In the genomic region with DNA sequence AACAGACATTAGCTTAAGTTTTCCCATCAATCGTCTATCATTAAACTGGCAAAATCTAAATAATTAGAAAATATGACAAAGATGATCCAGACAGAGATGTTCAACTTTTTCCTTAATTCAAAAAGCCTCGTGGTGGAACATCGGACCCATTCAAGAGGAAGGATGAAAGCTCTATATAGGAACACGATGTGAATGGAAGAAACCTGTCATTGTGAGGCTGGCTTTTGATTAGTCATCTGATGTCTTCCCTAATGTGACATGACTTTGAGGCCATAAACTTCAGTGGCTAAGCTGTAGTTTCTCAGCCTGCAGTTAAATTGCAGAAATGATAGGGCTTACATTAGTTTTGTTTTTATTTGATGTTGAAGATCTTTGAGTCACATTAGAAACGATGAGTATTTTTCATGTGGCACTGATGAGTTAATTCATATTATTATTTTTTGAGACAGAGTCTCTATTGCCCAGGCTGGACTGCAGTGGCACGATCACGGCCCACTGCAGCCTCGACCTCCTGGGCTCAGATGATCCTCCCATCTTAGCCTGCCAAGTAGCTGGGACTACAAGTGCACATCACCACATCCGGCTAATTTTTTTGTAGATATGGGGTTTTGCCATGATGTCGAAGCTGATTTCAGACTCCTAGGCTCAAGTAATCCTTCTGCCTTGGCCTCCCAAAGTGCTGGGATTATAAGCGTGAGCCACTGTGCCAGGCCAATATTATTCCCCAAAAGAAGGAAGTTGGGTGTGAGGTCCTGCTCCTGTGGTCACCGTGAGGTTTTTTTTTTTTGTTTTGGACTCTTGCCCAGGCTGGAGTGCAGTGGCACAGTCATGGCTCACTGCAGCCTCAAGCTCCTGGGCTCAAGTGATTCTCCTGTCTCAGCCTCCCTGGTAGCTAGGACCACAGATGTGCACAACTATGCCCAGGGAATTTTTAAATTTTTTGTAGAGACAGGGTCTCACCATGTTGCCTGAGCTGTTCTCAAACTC, we compare ENCODE assay signal across 8 cellular contexts. TPM values are rescaled to one million over a fixed set of nuclear protein-coding genes. Genes with fewer than 3 reads are reported as not detected.
DNase-seq lines count a peak whose midpoint lies in the region; ATAC-seq, FAIRE-seq and TF ChIP-seq lines count a peak whose summit lies in the region.

No MANE protein-coding gene starts in this region.

- H3K9me3 ChIP-seq in Caco-2 (no peaks in the 10 kb centered on the region), MG63 (no peaks in the 10 kb centered on the region), GM12878 (replicated peaks; ENCODE audit: control insufficient read depth, insufficient read depth, low read length) (no peaks in the 10 kb centered on the region), mesodermal cell (ENCODE audit: control insufficient read depth, low read length) (no peaks in the 10 kb centered on the region)

- POLR2A ChIA-PET in Caco-2 (lab: Charles Lee) (no interaction called here), GM12878 (lab: Charles Lee) (interaction anchor here (0.7 to 5.6 kb wide), 10 partner anchors 10 to 213 kb away, joined by 3 to 66 read pairs (median 23); a partner anchor contains a TSS)

- SMC1A ChIA-PET in GM12878 (lab: Charles Lee; ENCODE audit: uncharacterized antibody, unreplicated experiment), result interaction anchor here (0.9 to 4.9 kb wide), 19 partner anchors 10 to 218 kb away, joined by 3 to 59 read pairs (median 4); a partner anchor contains a TSS

- H3K36me3 ChIP-seq in Caco-2 (ENCODE audit: control insufficient read depth, insufficient read depth, low read length), result no peaks in the 10 kb centered on the region
- peaks cover 24% of the 10 kb centered on the region for H3K36me3 ChIP-seq in MG63
- peaks cover 0 to 7% of the 10 kb centered on the region in 2 experiments; a peak in 1 of 4 replicates for H3K36me3 ChIP-seq in GM12878 (ENCODE audit: control insufficient read depth in 2 of 2, insufficient read depth in 2 of 2, low read length in 1 of 2)
- peaks cover 23% of the 10 kb centered on the region for H3K36me3 ChIP-seq in mesodermal cell (ENCODE audit: control insufficient read depth, insufficient read depth, low read length)

- 0 out of 3 replicates have a peak, but pooled peaks have one; percentile 5 for ATAC-seq in GM12878
- no peak for ATAC-seq in HG02970 (IDR thresholded peaks at IDR 0.05; ENCODE audit: low FRiP score, unreplicated experiment)
- no peak for ATAC-seq in GM18502 (IDR thresholded peaks at IDR 0.05; ENCODE audit: poor library complexity, unreplicated experiment)
- ATAC-seq in HG02798 (IDR thresholded peaks at IDR 0.05; ENCODE audit: poor library complexity, unreplicated experiment), result no peak

- peak overlapping the region; percentile 73 for H3K4me2 ChIP-seq in GM12878 (ENCODE audit: control insufficient read depth, insufficient read depth)

- DNase-seq in Caco-2, result no peak
- DNase-seq in MG63, result no peak
- DNase-seq in GM12878 (ENCODE audit: low read depth, low spot score), result no peak
- no peak for DNase-seq in NCI-H524 treated with DMSO at 0.1 percent for 48 hours (lab: John Stamatoyannopoulos, UW)

- no peaks in the 10 kb centered on the region for H3K9me3 Mint-ChIP-seq in Caco-2 (ENCODE audit: unreplicated experiment)

- H3K4me3 ChIP-seq in Caco-2 (ENCODE audit: low read depth, low read length), result no peak overlapping the region
- H3K4me3 ChIP-seq in MG63, result peak overlapping the region; percentile 94
- peak overlapping the region; percentile 85 for H3K4me3 ChIP-seq in GM12878
- H3K4me3 ChIP-seq in mesodermal cell (ENCODE audit: extremely low read depth, insufficient read depth, low read length, poor library complexity, severe bottlenecking), result peak overlapping the region; percentile 77

- peaks cover 6% of the 10 kb centered on the region for H3K4me1 ChIP-seq in Caco-2
- peaks cover 10% of the 10 kb centered on the region for H3K4me1 ChIP-seq in GM12878 (ENCODE audit: control insufficient read depth, insufficient read depth, low read length)
- H3K4me1 ChIP-seq in mesodermal cell (ENCODE audit: control insufficient read depth, insufficient read depth, low read length, poor library complexity, severe bottlenecking), result peaks cover 5% of the 10 kb centered on the region

- H3K4me1 Mint-ChIP-seq in Caco-2 (ENCODE audit: low read depth, unreplicated experiment), result peaks cover 7% of the 10 kb centered on the region

- TF ChIP-seq RAD21 in GM12878 (IDR thresholded peaks at IDR 0.05; ENCODE audit: insufficient read depth, low read depth, low read length), result no peak

- H3K27ac ChIP-seq in GM12878 (ENCODE audit: control insufficient read depth, insufficient read depth) (peak overlapping the region; percentile 91), mesodermal cell (ENCODE audit: low read depth, low read length, severe bottlenecking) (no peak overlapping the region)

- no peak for FAIRE-seq in GM12878 (lab: Jason Lieb, UNC)

- H3K27me3 ChIP-seq in Caco-2 (replicated peaks; ENCODE audit: control insufficient read depth, insufficient read depth, low read length) (no peaks in the 10 kb centered on the region), MG63 (no peaks in the 10 kb centered on the region), GM12878 (replicated peaks in 1 of 2; ENCODE audit: control insufficient read depth in 2 of 2, insufficient read depth in 2 of 2, low read length in 1 of 2) (no peaks in the 10 kb centered on the region)

- no peak for TF ChIP-seq EP300 in GM12878 (IDR thresholded peaks at IDR 0.05; ENCODE audit: borderline replicate concordance in 1 of 2, control insufficient read depth in 1 of 2, low read depth in 2 of 2, low read length in 2 of 2)

- CTCF ChIA-PET in Caco-2 (lab: Charles Lee), result interaction anchor here (0.8 to 1.4 kb wide), 3 partner anchors 16 to 183 kb away, joined by 3 to 4 read pairs (median 3); no protein-coding TSS in a partner anchor
- CTCF ChIA-PET in GM12878 (lab: Yijun Ruan, JAX), result interaction anchor here (1.0 to 3.9 kb wide), 14 partner anchors 8 to 219 kb away, joined by 3 to 32 read pairs (median 4); a partner anchor contains a TSS

- TF ChIP-seq POLR2A in GM12878 (IDR thresholded peaks at IDR 0.05; ENCODE audit: low read depth, low read length), result no peak

- WGBS in GM12878 (ENCODE audit: insufficient coverage, insufficient replicate concordance, low lambda C conversion rate, missing lambda C conversion rate), result 2% methylated on average over 12 of the region's 12 CpGs
- 94% methylated on average over 6 to 9 of the region's 12 CpGs for WGBS in mesodermal cell (ENCODE audit: insufficient coverage in 2 of 2), 2 experiments

- no peak overlapping the region; the same call in 1 of the 2 replicates for H2AFZ ChIP-seq in GM12878 (ENCODE audit: control insufficient read depth, low read depth, low read length)

- no peaks in the 10 kb centered on the region for H4K20me1 ChIP-seq in GM12878 (ENCODE audit: control insufficient read depth, insufficient read depth)

- TF ChIP-seq CTCF in Caco-2 (IDR thresholded peaks at IDR 0.05; ENCODE audit: insufficient read depth in 1 of 2, low read depth in 1 of 2, low read length in 1 of 2, severe bottlenecking in 1 of 2, unreplicated experiment in 1 of 2) (no peak), GM12878 (IDR thresholded peaks at IDR 0.05 in 2 of 3, conservative IDR thresholded peaks at IDR 0.05 in 1 of 3; ENCODE audit: control insufficient read depth in 2 of 3, extremely low read depth in 1 of 3, insufficient read depth in 1 of 3, low read depth in 3 of 3, low read length in 3 of 3) (no peak)

- intact Hi-C loops in Caco-2 (cut with micrococcal nuclease; ENCODE audit: unreplicated experiment) (loop anchor here (5.0 kb wide), 2 partner anchors 77 to 188 kb away; no protein-coding TSS in a partner anchor), GM12878 (cut with micrococcal nuclease; ENCODE audit: unreplicated experiment) (loop anchor here (5.0 kb wide), 3 partner anchors 42 to 67 kb away; a partner anchor contains a TSS)

- BruUV-seq in Caco-2 (replicated peaks; lab: Mats Ljungman, UMichigan) (no TSS peak), GM12878 (replicated peaks; lab: Mats Ljungman, UMichigan) (no TSS peak)

- peak overlapping the region; percentile 97 for H3K4me3 Mint-ChIP-seq in Caco-2 (ENCODE audit: unreplicated experiment)

- peaks cover 19% of the 10 kb centered on the region for H3K36me3 Mint-ChIP-seq in Caco-2 (ENCODE audit: insufficient read depth, unreplicated experiment)

- H3K79me2 ChIP-seq in GM12878 (ENCODE audit: control insufficient read depth, insufficient read depth, low read length), result peaks cover 16% of the 10 kb centered on the region

- peaks cover 5% of the 10 kb centered on the region for H3K27me3 Mint-ChIP-seq in Caco-2 (ENCODE audit: insufficient read depth, unreplicated experiment)

- RAD21 ChIA-PET in GM12878 (lab: Charles Lee; ENCODE audit: unreplicated experiment), result interaction anchor here (0.7 to 4.2 kb wide), 13 partner anchors 10 to 217 kb away, joined by 3 to 46 read pairs (median 7); a partner anchor contains a TSS

- H3K9ac ChIP-seq in GM12878 (ENCODE audit: control insufficient read depth, insufficient read depth, low read length), result peak overlapping the region; percentile 83

- no peak overlapping the region for H3K27ac Mint-ChIP-seq in Caco-2 (ENCODE audit: unreplicated experiment)

- in situ Hi-C loops in GM12878 (cut with MboI), result no loop called here

RNA-seq across cellular contexts. Expression of a gene that starts 1.3 kb away (rescaled TPM):
- total RNA-seq in Caco-2 (2022) (52.2 and 60.2 TPM in 2 replicates), GM12878 (2014; rRNA removed) (85.7 and 95.9 TPM in 2 replicates), GM12878 (2014; rRNA removed; fragmentation: Illumina TruSeq; extraction: Trizol) (101 and 104 TPM in 2 replicates), GM12878 (2021) (80.4 and 87.7 TPM in 2 replicates)
- total RNA-seq in MG63 (2014; rRNA removed; shearing (Covaris generic); ENCODE audit: low replicate concordance), result 174 and 187 TPM in 2 replicates
- total RNA-seq in GM12878 (2013; cell fraction: nucleolus; rRNA removed), result 37.2 and 37.7 TPM in 2 replicates
- polyA plus RNA-seq in GM12878 (2011; ENCODE audit: low read depth), result 62.4 TPM
- polyA plus RNA-seq in GM12878 (2011; rRNA removed) (125 and 185 TPM in 2 replicates), GM12878 (2014; fragmentation: Illumina TruSeq; extraction: Trizol) (169 and 200 TPM in 2 replicates), GM12878 (2014; fragmentation: Nextera tagmentation; extraction: Ambion mirVana) (100 to 1,000 TPM; 127 to 135 TPM), GM12878 (2014; rRNA removed) (67.4 and 79.1 TPM in 2 replicates), GM12878 (2016; fragmentation: Nextera tagmentation; extraction: Ambion mirVana) (100 to 1,000 TPM; 182 to 189 TPM)
- 70.6 and 83.1 TPM in 2 replicates for polyA plus RNA-seq in GM12878 (2011; cell fraction: cytosol; rRNA removed)
- 64.0 and 81.7 TPM in 2 replicates for polyA plus RNA-seq in GM12878 (2011; cell fraction: nucleus; rRNA removed)
- 65.3 and 84.1 TPM in 2 replicates for polyA plus RNA-seq in GM12878 (2012)
- 40.2 and 51.5 TPM in 2 replicates for polyA minus RNA-seq in GM12878 (2011; rRNA and poly(A)+ RNA removed)
- polyA minus RNA-seq in GM12878 (2011; cell fraction: cytosol; rRNA and poly(A)+ RNA removed), result 12.5 and 15.9 TPM in 2 replicates
- polyA minus RNA-seq in GM12878 (2011; cell fraction: nucleus; rRNA and poly(A)+ RNA removed), result 20.1 and 27.3 TPM in 2 replicates
- 98.2 TPM for polyA plus RNA-seq in mesodermal cell (2013, experiment 1 of 2)
- 104 TPM for polyA plus RNA-seq in mesodermal cell (2013, experiment 2 of 2)

RNA-seq across cellular contexts. Expression of a gene that starts 41.7 kb away (rescaled TPM):
- 0.95 and 1.0 TPM in 2 replicates for total RNA-seq in Caco-2 (2022)
- 0.79 and 1.9 TPM in 2 replicates for total RNA-seq in MG63 (2014; rRNA removed; shearing (Covaris generic); ENCODE audit: low replicate concordance)
- 2.8 and 3.9 TPM in 2 replicates for total RNA-seq in GM12878 (2013; cell fraction: nucleolus; rRNA removed)
- 7.5 TPM in 2 replicates for total RNA-seq in GM12878 (2014; rRNA removed)
- 7.7 and 8.0 TPM in 2 replicates for total RNA-seq in GM12878 (2014; rRNA removed; fragmentation: Illumina TruSeq; extraction: Trizol)
- total RNA-seq in GM12878 (2021), result 7.6 and 8.1 TPM in 2 replicates
- polyA plus RNA-seq in GM12878 (2011; ENCODE audit: low read depth), result 3.0 TPM
- polyA plus RNA-seq in GM12878 (2011; rRNA removed), result 5.5 and 6.8 TPM in 2 replicates
- 4.1 and 4.7 TPM in 2 replicates for polyA plus RNA-seq in GM12878 (2011; cell fraction: cytosol; rRNA removed)
- 3.5 and 4.5 TPM in 2 replicates for polyA plus RNA-seq in GM12878 (2011; cell fraction: nucleus; rRNA removed)
- 3.0 and 4.4 TPM in 2 replicates for polyA plus RNA-seq in GM12878 (2012)
- 8.8 and 8.9 TPM in 2 replicates for polyA plus RNA-seq in GM12878 (2014; fragmentation: Illumina TruSeq; extraction: Trizol)
- polyA plus RNA-seq in GM12878 (2014; fragmentation: Nextera tagmentation; extraction: Ambion mirVana), result 1 to 10 TPM; 2.4 to 2.9 TPM
- 5.8 and 6.6 TPM in 2 replicates for polyA plus RNA-seq in GM12878 (2014; rRNA removed)
- polyA plus RNA-seq in GM12878 (2016; fragmentation: Nextera tagmentation; extraction: Ambion mirVana), result 1 to 10 TPM; 4.1 to 5.3 TPM
- 10.6 and 12.1 TPM in 2 replicates for polyA minus RNA-seq in GM12878 (2011; rRNA and poly(A)+ RNA removed)
- polyA minus RNA-seq in GM12878 (2011; cell fraction: cytosol; rRNA and poly(A)+ RNA removed), result 3.9 and 5.3 TPM in 2 replicates
- polyA minus RNA-seq in GM12878 (2011; cell fraction: nucleus; rRNA and poly(A)+ RNA removed), result 1.7 and 3.3 TPM in 2 replicates
- polyA plus RNA-seq in mesodermal cell (2013, experiment 1 of 2), result 0.15 TPM
- polyA plus RNA-seq in mesodermal cell (2013, experiment 2 of 2), result 0.20 TPM

RNA-seq across cellular contexts. Expression of a gene that starts 42.1 kb away (rescaled TPM):
- total RNA-seq in Caco-2 (2022) (5.8 and 6.1 TPM in 2 replicates), GM12878 (2014; rRNA removed) (6.6 and 10.4 TPM in 2 replicates), GM12878 (2014; rRNA removed; fragmentation: Illumina TruSeq; extraction: Trizol) (9.2 and 9.8 TPM in 2 replicates), GM12878 (2021) (7.7 and 9.0 TPM in 2 replicates)
- total RNA-seq in MG63 (2014; rRNA removed; shearing (Covaris generic); ENCODE audit: low replicate concordance), result 2.3 and 3.0 TPM in 2 replicates
- total RNA-seq in GM12878 (2013; cell fraction: nucleolus; rRNA removed), result 68.9 and 84.0 TPM in 2 replicates
- 7.1 TPM for polyA plus RNA-seq in GM12878 (2011; ENCODE audit: low read depth)
- polyA plus RNA-seq in GM12878 (2011; rRNA removed) (7.5 and 9.3 TPM in 2 replicates), GM12878 (2014; fragmentation: Illumina TruSeq; extraction: Trizol) (13.5 and 16.6 TPM in 2 replicates), GM12878 (2014; fragmentation: Nextera tagmentation; extraction: Ambion mirVana) (1 to 10 TPM; 2.9 to 3.2 TPM), GM12878 (2014; rRNA removed) (6.8 and 7.4 TPM in 2 replicates), GM12878 (2016; fragmentation: Nextera tagmentation; extraction: Ambion mirVana) (1 to 10 TPM; 8.3 to 9.2 TPM)
- polyA plus RNA-seq in GM12878 (2011; cell fraction: cytosol; rRNA removed), result 5.9 and 6.5 TPM in 2 replicates
- 13.2 and 15.0 TPM in 2 replicates for polyA plus RNA-seq in GM12878 (2011; cell fraction: nucleus; rRNA removed)
- 5.2 and 5.9 TPM in 2 replicates for polyA plus RNA-seq in GM12878 (2012)
- polyA minus RNA-seq in GM12878 (2011; rRNA and poly(A)+ RNA removed), result 12.7 and 14.7 TPM in 2 replicates
- polyA minus RNA-seq in GM12878 (2011; cell fraction: cytosol; rRNA and poly(A)+ RNA removed), result 2.7 and 4.0 TPM in 2 replicates
- 9.7 and 11.2 TPM in 2 replicates for polyA minus RNA-seq in GM12878 (2011; cell fraction: nucleus; rRNA and poly(A)+ RNA removed)
- polyA plus RNA-seq in mesodermal cell (2013, experiment 1 of 2), result 3.8 TPM
- 1.4 TPM for polyA plus RNA-seq in mesodermal cell (2013, experiment 2 of 2)
